1 cellular context compared by ENCODE assay signal in genomic region chr6:20400476-20401402, GRCh38.
TF ChIP-seq lines count a peak whose summit lies in the region.

No MANE protein-coding gene starts in this region.

TF ChIP-seq in K562, 482 proteins besides CTCF, POLR2A, EP300 and RAD21 (continued from another document and continues in another):
- no peak for TF ChIP-seq CHAMP1 (IDR thresholded peaks at IDR 0.05)
- no peak for TF ChIP-seq FOXM1 (IDR thresholded peaks at IDR 0.05; ENCODE audit: low read depth)
- no peak for TF ChIP-seq FOXM1 (CRISPR knock-in tag; IDR thresholded peaks at IDR 0.05; ENCODE audit: low read depth)
- TF ChIP-seq GABPB1 (CRISPR knock-in tag; IDR thresholded peaks at IDR 0.05), result no peak
- no peak; the same call in none of the 2 replicates for TF ChIP-seq SMAD4 (CRISPR knock-in tag; conservative IDR thresholded peaks at IDR 0.05)
- TF ChIP-seq ZNF707 (CRISPR knock-in tag; conservative IDR thresholded peaks at IDR 0.05), result no peak
- no peak for TF ChIP-seq ZBTB7A (IDR thresholded peaks at IDR 0.05; ENCODE audit: borderline replicate concordance, control insufficient read depth, low read depth, low read length)
- TF ChIP-seq DNMT1 (IDR thresholded peaks at IDR 0.05), result no peak
- no peak for TF ChIP-seq HSF4 (CRISPR knock-in tag; IDR thresholded peaks at IDR 0.05; ENCODE audit: borderline replicate concordance)
- TF ChIP-seq ZFX (CRISPR knock-in tag; IDR thresholded peaks at IDR 0.05), result 0 out of 2 replicates have a peak, but pooled peaks have one; percentile 16
- no peak for TF ChIP-seq SP1 (CRISPR knock-in tag; IDR thresholded peaks at IDR 0.05)
- TF ChIP-seq RFX7 (CRISPR knock-in tag; IDR thresholded peaks at IDR 0.05), result no peak
- TF ChIP-seq PRMT5 (CRISPR knock-in tag; IDR thresholded peaks at IDR 0.05), result no peak
- TF ChIP-seq, protein P1, sequence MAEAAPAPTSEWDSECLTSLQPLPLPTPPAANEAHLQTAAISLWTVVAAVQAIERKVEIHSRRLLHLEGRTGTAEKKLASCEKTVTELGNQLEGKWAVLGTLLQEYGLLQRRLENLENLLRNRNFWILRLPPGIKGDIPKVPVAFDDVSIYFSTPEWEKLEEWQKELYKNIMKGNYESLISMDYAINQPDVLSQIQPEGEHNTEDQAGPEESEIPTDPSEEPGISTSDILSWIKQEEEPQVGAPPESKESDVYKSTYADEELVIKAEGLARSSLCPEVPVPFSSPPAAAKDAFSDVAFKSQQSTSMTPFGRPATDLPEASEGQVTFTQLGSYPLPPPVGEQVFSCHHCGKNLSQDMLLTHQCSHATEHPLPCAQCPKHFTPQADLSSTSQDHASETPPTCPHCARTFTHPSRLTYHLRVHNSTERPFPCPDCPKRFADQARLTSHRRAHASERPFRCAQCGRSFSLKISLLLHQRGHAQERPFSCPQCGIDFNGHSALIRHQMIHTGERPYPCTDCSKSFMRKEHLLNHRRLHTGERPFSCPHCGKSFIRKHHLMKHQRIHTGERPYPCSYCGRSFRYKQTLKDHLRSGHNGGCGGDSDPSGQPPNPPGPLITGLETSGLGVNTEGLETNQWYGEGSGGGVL (CRISPR knock-in tag; IDR thresholded peaks at IDR 0.05), result no peak
- TF ChIP-seq, protein P2, sequence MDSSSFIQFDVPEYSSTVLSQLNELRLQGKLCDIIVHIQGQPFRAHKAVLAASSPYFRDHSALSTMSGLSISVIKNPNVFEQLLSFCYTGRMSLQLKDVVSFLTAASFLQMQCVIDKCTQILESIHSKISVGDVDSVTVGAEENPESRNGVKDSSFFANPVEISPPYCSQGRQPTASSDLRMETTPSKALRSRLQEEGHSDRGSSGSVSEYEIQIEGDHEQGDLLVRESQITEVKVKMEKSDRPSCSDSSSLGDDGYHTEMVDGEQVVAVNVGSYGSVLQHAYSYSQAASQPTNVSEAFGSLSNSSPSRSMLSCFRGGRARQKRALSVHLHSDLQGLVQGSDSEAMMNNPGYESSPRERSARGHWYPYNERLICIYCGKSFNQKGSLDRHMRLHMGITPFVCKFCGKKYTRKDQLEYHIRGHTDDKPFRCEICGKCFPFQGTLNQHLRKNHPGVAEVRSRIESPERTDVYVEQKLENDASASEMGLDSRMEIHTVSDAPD (CRISPR knock-in tag; IDR thresholded peaks at IDR 0.05), result no peak
- TF ChIP-seq ZNF175 (CRISPR knock-in tag; IDR thresholded peaks at IDR 0.05; ENCODE audit: low read depth), result peak; percentile 71; the same call in 1 of the 2 replicates
- no peak for TF ChIP-seq SIX5 (IDR thresholded peaks at IDR 0.05; ENCODE audit: borderline replicate concordance in 1 of 2, insufficient read depth in 1 of 2, low read depth in 1 of 2, low read length in 2 of 2)
- peak; percentile 13 for TF ChIP-seq AFF4 (CRISPR knock-in tag; IDR thresholded peaks at IDR 0.05)
- 0 out of 2 replicates have a peak, but pooled peaks have one; percentile 49 for TF ChIP-seq HDAC8 (tag; IDR thresholded peaks at IDR 0.05)
- TF ChIP-seq FOSL1 (tag; conservative IDR thresholded peaks at IDR 0.05), result peak; percentile 26; the same call in 1 of the 2 replicates
- 0 out of 2 replicates have a peak, but pooled peaks have one; percentile 24 for TF ChIP-seq TARDBP (IDR thresholded peaks at IDR 0.05)
- TF ChIP-seq, protein P3, sequence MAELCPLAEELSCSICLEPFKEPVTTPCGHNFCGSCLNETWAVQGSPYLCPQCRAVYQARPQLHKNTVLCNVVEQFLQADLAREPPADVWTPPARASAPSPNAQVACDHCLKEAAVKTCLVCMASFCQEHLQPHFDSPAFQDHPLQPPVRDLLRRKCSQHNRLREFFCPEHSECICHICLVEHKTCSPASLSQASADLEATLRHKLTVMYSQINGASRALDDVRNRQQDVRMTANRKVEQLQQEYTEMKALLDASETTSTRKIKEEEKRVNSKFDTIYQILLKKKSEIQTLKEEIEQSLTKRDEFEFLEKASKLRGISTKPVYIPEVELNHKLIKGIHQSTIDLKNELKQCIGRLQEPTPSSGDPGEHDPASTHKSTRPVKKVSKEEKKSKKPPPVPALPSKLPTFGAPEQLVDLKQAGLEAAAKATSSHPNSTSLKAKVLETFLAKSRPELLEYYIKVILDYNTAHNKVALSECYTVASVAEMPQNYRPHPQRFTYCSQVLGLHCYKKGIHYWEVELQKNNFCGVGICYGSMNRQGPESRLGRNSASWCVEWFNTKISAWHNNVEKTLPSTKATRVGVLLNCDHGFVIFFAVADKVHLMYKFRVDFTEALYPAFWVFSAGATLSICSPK (IDR thresholded peaks at IDR 0.05; ENCODE audit: borderline replicate concordance), result peak; percentile 59; the same call in 1 of the 2 replicates
- no peak for TF ChIP-seq THRAP3 (IDR thresholded peaks at IDR 0.05; ENCODE audit: borderline replicate concordance)
- TF ChIP-seq TAF7 (tag; IDR thresholded peaks at IDR 0.05), result no peak
- no peak for TF ChIP-seq TGIF2 (CRISPR knock-in tag; IDR thresholded peaks at IDR 0.05)
- peak; percentile 36 for TF ChIP-seq CCNT2 (IDR thresholded peaks at IDR 0.05; ENCODE audit: borderline replicate concordance, extremely low read depth, insufficient read length, low read depth, low read length)
- TF ChIP-seq SAFB (IDR thresholded peaks at IDR 0.05; ENCODE audit: borderline replicate concordance, low read depth, low read length), result no peak
- TF ChIP-seq RBM14 (IDR thresholded peaks at IDR 0.05; ENCODE audit: borderline replicate concordance, insufficient read depth, low read depth, low read length), result no peak
- TF ChIP-seq HMGN3 (IDR thresholded peaks at IDR 0.05; ENCODE audit: borderline replicate concordance, extremely low read depth, insufficient read length, low read depth, low read length), result no peak
- no peak for TF ChIP-seq SETDB1 (IDR thresholded peaks at IDR 0.05; ENCODE audit: low read length)
- TF ChIP-seq PCBP1 (IDR thresholded peaks at IDR 0.05; ENCODE audit: low read depth, low read length, poor library complexity, severe bottlenecking), result no peak
- TF ChIP-seq ERF (CRISPR knock-in tag; IDR thresholded peaks at IDR 0.05), result 0 out of 2 replicates have a peak, but pooled peaks have one; percentile 76
- TF ChIP-seq ZC3H11A (IDR thresholded peaks at IDR 0.05; ENCODE audit: low read depth, low read length), result no peak
- TF ChIP-seq TFAM (CRISPR knock-in tag; conservative IDR thresholded peaks at IDR 0.05), result no peak
- no peak for TF ChIP-seq ZNF77 (CRISPR knock-in tag; IDR thresholded peaks at IDR 0.05)
- peak; percentile 94 for TF ChIP-seq TEAD2 (tag; IDR thresholded peaks at IDR 0.05)
- TF ChIP-seq HNRNPUL1 (IDR thresholded peaks at IDR 0.05; ENCODE audit: low read length), result no peak
- TF ChIP-seq ASH1L (IDR thresholded peaks at IDR 0.05; ENCODE audit: borderline replicate concordance, low read depth, partially characterized antibody), result no peak
- TF ChIP-seq NCOA6 (IDR thresholded peaks at IDR 0.05), result no peak
- no peak for TF ChIP-seq CBX1 (IDR thresholded peaks at IDR 0.05; ENCODE audit: low read depth)
- TF ChIP-seq FOXK2 (conservative IDR thresholded peaks at IDR 0.05 in 1 of 2, IDR thresholded peaks at IDR 0.05 in 1 of 2; ENCODE audit: low read depth in 2 of 2), result peak in 1 of 2 experiments; percentile 8; a peak in 1 of 4 replicates
- TF ChIP-seq SIN3A (IDR thresholded peaks at IDR 0.05; ENCODE audit: borderline replicate concordance in 2 of 2, control insufficient read depth in 1 of 2, low read depth in 2 of 2, low read length in 2 of 2), result peak; percentile 97 to 99
- no peak for TF ChIP-seq DMBX1 (CRISPR knock-in tag; IDR thresholded peaks at IDR 0.05; ENCODE audit: borderline replicate concordance)
- no peak for TF ChIP-seq EZH2 (IDR thresholded peaks at IDR 0.05; ENCODE audit: borderline replicate concordance, low read depth, low read length)
- TF ChIP-seq ETV1 (tag; conservative IDR thresholded peaks at IDR 0.05; ENCODE audit: low read depth), result peak; percentile 15; the same call in 1 of the 2 replicates
- no peak for TF ChIP-seq PTRF (tag; IDR thresholded peaks at IDR 0.05)
- TF ChIP-seq ZC3H4 (CRISPR knock-in tag; IDR thresholded peaks at IDR 0.05; ENCODE audit: borderline replicate concordance), result no peak
- TF ChIP-seq PML (IDR thresholded peaks at IDR 0.05; ENCODE audit: low read length), result 0 out of 2 replicates have a peak, but pooled peaks have one; percentile 3
- TF ChIP-seq MECOM (CRISPR knock-in tag; IDR thresholded peaks at IDR 0.05), result no peak
- no peak for TF ChIP-seq PTTG1 (tag; IDR thresholded peaks at IDR 0.05; ENCODE audit: low read depth)
- TF ChIP-seq TRIM24 (IDR thresholded peaks at IDR 0.05), result no peak
